Comparison of ENCODE assay signal across 23 cellular contexts in genomic region chr16:23080329-23080728, GRCh38.
"Had no signal": no experiment of that assay in that cellular context is flagged by ENCODE, and none has a peak within 500 bp of the region (broad histone marks: within the 10 kb centered on the region; RNA-seq: fewer than 3 reads in every experiment).

No MANE protein-coding gene starts in this region.

- H3K27ac ChIP-seq: esophagus muscularis mucosa, left ventricle myocardium inferior, upper lobe of left lung had no signal

- DNase-seq: activated CD4-positive, alpha-beta memory T cell treated with anti-CD3 and anti-CD28 coated beads for 36 hours; activated CD4-positive, alpha-beta T cell treated with anti-CD3 and anti-CD28 coated beads for 4 hours; activated CD4-positive, CD25-positive, alpha-beta regulatory T cell; activated gamma-delta T cell; activated naive CD4-positive, alpha-beta T cell treated with anti-CD3 and anti-CD28 coated beads, Interleukin-2, amount 50 U/mL, for 16 hours; activated naive CD8-positive, alpha-beta T cell treated with anti-CD3 and anti-CD28 coated beads, Interleukin-2, amount 50 U/mL, for 24 hours; anterior cingulate cortex; effector CD8-positive, alpha-beta T cell; hippocampal formation; left ventricle myocardium inferior; naive thymus-derived CD4-positive, alpha-beta T cell; stimulated activated CD4-positive, alpha-beta T cell treated with anti-CD3 and anti-CD28 coated beads, Interleukin-12 subunit alpha, Interleukin-12 subunit beta, amount 100 ng/mL, for 4 hours; stimulated activated CD4-positive, alpha-beta T cell treated with anti-CD3 and anti-CD28 coated beads, Interleukin-4, amount 100 ng/mL, for 4 hours; stimulated activated naive CD8-positive, alpha-beta T cell treated with anti-CD3 and anti-CD28 coated beads, Interleukin-15, Interleukin-2, amounts not matched to agents 100 U/mL and 50 U/mL, for 24 hours; T-cell; upper lobe of left lung had no signal

- H3K27me3 Mint-ChIP-seq: activated CD4-positive, alpha-beta memory T cell treated with anti-CD3 and anti-CD28 coated beads for 36 hours; activated naive CD8-positive, alpha-beta T cell treated with anti-CD3 and anti-CD28 coated beads, Interleukin-2, amount 50 U/mL, for 24 hours; brain; naive thymus-derived CD4-positive, alpha-beta T cell; progenitor cell of endocrine pancreas; T-cell had no signal

- H3K4me3 ChIP-seq: esophagus muscularis mucosa, left ventricle myocardium inferior, upper lobe of left lung had no signal

- H3K9me3 ChIP-seq: esophagus muscularis mucosa, left ventricle myocardium inferior, upper lobe of left lung had no signal

- H3K4me3 Mint-ChIP-seq: activated CD4-positive, alpha-beta memory T cell treated with anti-CD3 and anti-CD28 coated beads for 36 hours; activated naive CD8-positive, alpha-beta T cell treated with anti-CD3 and anti-CD28 coated beads, Interleukin-2, amount 50 U/mL, for 24 hours; activated T-helper 1 cell treated with anti-CD3 and anti-CD28 coated beads, Interleukin-12 subunit alpha, Interleukin-12 subunit beta, Interleukin-2, Interleukin-4 antibody, amounts not matched to agents 30 ng/mL and 10 ng/mL and 1 ng/mL, durations not matched to agents 14 hours and 24 hours and 36 hours; brain; naive thymus-derived CD4-positive, alpha-beta T cell; T-cell; T-helper 2 cell treated with Interferon-gamma antibody and Interleukin-4, amounts not matched to agents 5 μg/mL and 100 μg/mL, for 36 hours had no signal

- FAIRE-seq: frontal cortex, TTC549 had no signal

- ATAC-seq: activated naive CD8-positive, alpha-beta T cell treated with anti-CD3 and anti-CD28 coated beads, Interleukin-2, amount 50 U/mL, for 24 hours; naive thymus-derived CD4-positive, alpha-beta T cell; stimulated activated naive CD8-positive, alpha-beta T cell treated with anti-CD3 and anti-CD28 coated beads, Interleukin-15, Interleukin-2, amounts not matched to agents 100 U/mL and 50 U/mL, for 24 hours; T-cell had no signal

- H3K27me3 ChIP-seq: esophagus muscularis mucosa, upper lobe of left lung had no signal

- H3K4me1 Mint-ChIP-seq: T-cell had no signal

- H3K9me3 Mint-ChIP-seq: activated CD4-positive, alpha-beta memory T cell treated with anti-CD3 and anti-CD28 coated beads for 36 hours; activated naive CD8-positive, alpha-beta T cell treated with anti-CD3 and anti-CD28 coated beads, Interleukin-2, amount 50 U/mL, for 24 hours; activated T-helper 1 cell treated with anti-CD3 and anti-CD28 coated beads, Interleukin-12 subunit alpha, Interleukin-12 subunit beta, Interleukin-2, Interleukin-4 antibody, amounts not matched to agents 30 ng/mL and 10 ng/mL and 1 ng/mL, durations not matched to agents 14 hours and 24 hours and 36 hours; brain; naive thymus-derived CD4-positive, alpha-beta T cell; T-cell; T-helper 2 cell treated with Interferon-gamma antibody and Interleukin-4, amounts not matched to agents 5 μg/mL and 100 μg/mL, for 36 hours had no signal

- H3K27ac Mint-ChIP-seq: activated CD4-positive, alpha-beta memory T cell treated with anti-CD3 and anti-CD28 coated beads for 36 hours; activated naive CD8-positive, alpha-beta T cell treated with anti-CD3 and anti-CD28 coated beads, Interleukin-2, amount 50 U/mL, for 24 hours; activated T-helper 1 cell treated with anti-CD3 and anti-CD28 coated beads, Interleukin-12 subunit alpha, Interleukin-12 subunit beta, Interleukin-2, Interleukin-4 antibody, amounts not matched to agents 30 ng/mL and 10 ng/mL and 1 ng/mL, durations not matched to agents 14 hours and 24 hours and 36 hours; progenitor cell of endocrine pancreas; T-cell; T-helper 2 cell treated with Interferon-gamma antibody and Interleukin-4, amounts not matched to agents 5 μg/mL and 100 μg/mL, for 36 hours had no signal
